ENCODE assay signal across 24 cellular contexts in the genomic region with DNA sequence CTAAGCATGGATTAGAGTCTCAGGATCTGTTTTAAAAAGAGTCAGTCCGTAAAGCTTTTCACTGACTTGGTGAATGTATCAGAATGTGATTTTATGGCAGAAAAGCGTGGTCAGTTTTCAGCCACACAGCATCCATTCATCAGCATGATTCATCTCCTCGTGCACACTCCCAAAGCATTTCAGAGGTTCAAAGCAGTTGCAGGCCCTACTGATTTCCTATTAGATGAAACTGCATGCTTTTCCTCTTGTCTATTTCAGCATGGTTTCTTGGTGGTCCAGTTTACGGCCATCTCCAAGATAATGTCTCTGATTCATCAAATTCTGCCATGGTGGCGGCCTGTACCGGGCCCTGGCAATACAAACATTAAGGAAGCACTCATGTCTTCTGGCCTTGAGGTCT. TPM values are rescaled to one million over a fixed set of nuclear protein-coding genes. Genes with fewer than 3 reads are reported as not detected.
DNase-seq lines count a peak whose midpoint lies in the region; ATAC-seq, FAIRE-seq and TF ChIP-seq lines count a peak whose summit lies in the region.
"Had no signal": no experiment of that assay in that cellular context is flagged by ENCODE, and none has a peak within 500 bp of the region (broad histone marks: within the 10 kb centered on the region; RNA-seq: fewer than 3 reads in every experiment).

No MANE protein-coding gene starts in this region.

- in situ Hi-C loops in GM13976 (cut with MboI; ENCODE audit: low sequenced_read_pairs, unreplicated experiment) = no loop called here

- no peak overlapping the region for H2AFZ ChIP-seq in keratinocyte (ENCODE audit: control insufficient read depth, low read length)
- H2AFZ ChIP-seq: PC-9 had no signal

- H3K4me3 ChIP-seq in AG04450 (ENCODE audit: low read depth, low read length) (no peak overlapping the region), keratinocyte (ENCODE audit: control insufficient read depth in 2 of 3, extremely low read depth in 1 of 3, insufficient read depth in 2 of 3, low read depth in 1 of 3, low read length in 3 of 3) (no peak overlapping the region)
- H3K4me3 ChIP-seq: GM12878, PC-9, vagina had no signal

- H3K9me3 ChIP-seq in AG04450 (ENCODE audit: control insufficient read depth, insufficient read depth, low read length) (peaks cover 5% of the 10 kb centered on the region), keratinocyte (ENCODE audit: control insufficient read depth, low read depth, low read length) (no peaks in the 10 kb centered on the region)
- H3K9me3 ChIP-seq: vagina had no signal

- peak; percentile 77 for FAIRE-seq in keratinocyte (lab: Jason Lieb, UNC)
- FAIRE-seq: GM12878, TTC549 had no signal

- TF ChIP-seq CTCF in AG04450 (IDR thresholded peaks at IDR 0.05; ENCODE audit: low read depth, low read length) (no peak), GM10266 (IDR thresholded peaks at IDR 0.05; ENCODE audit: control insufficient read depth, insufficient read depth, low read depth, missing control alignments) (no peak), keratinocyte (optimal IDR thresholded peaks at IDR 0.05 in 1 of 3, IDR thresholded peaks at IDR 0.05 in 1 of 3, conservative IDR thresholded peaks at IDR 0.05 in 1 of 3; ENCODE audit: extremely low read depth in 1 of 3, insufficient read depth in 2 of 3, low read length in 3 of 3) (no peak), GM13976 (IDR thresholded peaks at IDR 0.05; ENCODE audit: borderline replicate concordance, control extremely low read depth, extremely low read depth, insufficient read depth, missing control alignments) (no peak)

- H3K79me2 ChIP-seq in keratinocyte (ENCODE audit: control insufficient read depth, insufficient read depth, low read length) = no peaks in the 10 kb centered on the region

- H3K27ac ChIP-seq in AG04450 (ENCODE audit: low read depth, low read length) (no peak overlapping the region), keratinocyte (ENCODE audit: control insufficient read depth, insufficient read depth, low read length) (no peak overlapping the region)
- H3K27ac ChIP-seq: PC-9, vagina had no signal

- H3K36me3 ChIP-seq in keratinocyte (ENCODE audit: control insufficient read depth in 2 of 2, extremely low read depth in 1 of 2, insufficient read depth in 2 of 2, low read length in 2 of 2) = no peaks in the 10 kb centered on the region
- H3K36me3 ChIP-seq: vagina had no signal

- CTCF ChIA-PET in AG04450 (lab: Charles Lee) = interaction anchor here (0.9 to 2.8 kb wide), 3 partner anchors 52 to 94 kb away, joined by 3 to 10 read pairs (median 7); no protein-coding TSS in a partner anchor

- dilution Hi-C loops in keratinocyte (cut with MboI; ENCODE audit: extremely low pct_ligation_motif_present, low sequenced_read_pairs) = no loop called here

- peaks cover 3% of the 10 kb centered on the region for H3K9me1 ChIP-seq in keratinocyte (ENCODE audit: control insufficient read depth, extremely low read depth, insufficient read depth, low read length)

- peaks cover 24% of the 10 kb centered on the region for H3K4me1 ChIP-seq in keratinocyte (ENCODE audit: control insufficient read depth, extremely low read depth, insufficient read depth, low read length)

- no peak for ATAC-seq in HG03097 (IDR thresholded peaks at IDR 0.05; ENCODE audit: low FRiP score, unreplicated experiment)
- ATAC-seq: CD8-positive, alpha-beta T cell; esophagus mucosa; GM12878; left colon; sciatic nerve had no signal

- H3K27me3 ChIP-seq in AG04450 (ENCODE audit: control insufficient read depth, insufficient read depth, low read length) = peaks cover 3% of the 10 kb centered on the region
- H3K27me3 ChIP-seq in keratinocyte (ENCODE audit: control insufficient read depth, extremely low read depth, insufficient read depth, low read length) = no peaks in the 10 kb centered on the region
- H3K27me3 ChIP-seq: vagina had no signal

- no peak overlapping the region for H3K4me2 ChIP-seq in keratinocyte (ENCODE audit: control insufficient read depth, extremely low read depth, insufficient read depth, low read depth, low read length)
- H3K4me2 ChIP-seq: PC-9 had no signal

- POLR2A ChIA-PET in AG04450 (lab: Yijun Ruan, JAX) = no interaction called here

- no peaks in the 10 kb centered on the region for H4K20me1 ChIP-seq in keratinocyte (ENCODE audit: control insufficient read depth, extremely low read depth, insufficient read depth, low read length)

- peak; percentile 20 for DNase-seq in AG04450 (ENCODE audit: low read depth, low spot score)
- DNase-seq in GM10266 (ENCODE audit: extremely low spot score) = peak; percentile 2
- DNase-seq in astrocyte of the hippocampus (ENCODE audit: low read depth, low spot score) = peak; percentile 66
- DNase-seq in keratinocyte (ENCODE audit: low read depth, low spot score) = no peak
- no peak for DNase-seq in activated naive CD4-positive, alpha-beta T cell treated with anti-CD3 and anti-CD28 coated beads, Interleukin-2, amount 50 U/mL, for 16 hours
- DNase-seq in NCI-H82 (lab: John Stamatoyannopoulos, UW) = no peak
- no peak for DNase-seq in GM13976 (ENCODE audit: low spot score)
- DNase-seq: activated CD4-positive, alpha-beta T cell treated with anti-CD3 and anti-CD28 coated beads, Interleukin-2, amount 10 ng/mL, durations not matched to agents 24 days and 14 days; activated naive CD4-positive, alpha-beta T cell treated with anti-CD3 and anti-CD28 coated beads for 36 hours; hippocampal formation; left colon; NCI-H2081; NCI-H69; nucleus accumbens; PC-9; stimulated activated CD4-positive, alpha-beta T cell treated with anti-CD3 and anti-CD28 coated beads, Interleukin-2, amount 100 ng/mL, for 24 hours had no signal

- no peak overlapping the region for H3K9ac ChIP-seq in keratinocyte (ENCODE audit: control insufficient read depth, extremely low read depth, insufficient read depth, low read length)

RNA-seq across cellular contexts. Expression of gene PARD6G, which starts 4.8 kb away (rescaled TPM):
- polyA plus RNA-seq in AG04450 (2011; rRNA removed) (9.6 and 11.2 TPM in 2 replicates), keratinocyte (19.4 to 23.6 TPM (median 21.3 TPM) in 3 replicates)
- polyA minus RNA-seq in AG04450 (2011; rRNA and poly(A)+ RNA removed) = 8.1 and 10.0 TPM in 2 replicates
- 17.0 TPM for polyA plus RNA-seq in keratinocyte (2011; ENCODE audit: low read depth)
- polyA plus RNA-seq in keratinocyte (2011; cell fraction: cytosol; rRNA removed) = 21.9 and 22.9 TPM in 2 replicates
- 19.2 and 19.3 TPM in 2 replicates for polyA plus RNA-seq in keratinocyte (2011; cell fraction: nucleus; rRNA removed)
- 25.1 and 27.2 TPM in 2 replicates for polyA plus RNA-seq in keratinocyte (2012; ENCODE audit: low replicate concordance)
- polyA minus RNA-seq in keratinocyte = 18.2 to 23.0 TPM (median 20.7 TPM) in 3 replicates
- polyA minus RNA-seq in keratinocyte (2011; cell fraction: cytosol; rRNA and poly(A)+ RNA removed) = 42.4 TPM
- polyA minus RNA-seq in keratinocyte (2011; cell fraction: nucleus; rRNA and poly(A)+ RNA removed) = 16.9 and 23.3 TPM in 2 replicates
- polyA plus RNA-seq: IgD-negative memory B cell had no signal

Comparison
In these comparisons a context has a peak if more than half of its experiments do, and no peak if none do; other contexts are left out.
1. DNase-seq: peak in AG04450 (single experiment), GM10266 (single experiment) and astrocyte of the hippocampus (single experiment); none in keratinocyte (single experiment), activated naive CD4-positive, alpha-beta T cell treated with anti-CD3 and anti-CD28 coated beads, Interleukin-2, amount 50 U/mL, for 16 hours (single experiment), NCI-H82 (single experiment) and GM13976 (single experiment).